8 cellular contexts compared by ENCODE assay signal in the genomic region with DNA sequence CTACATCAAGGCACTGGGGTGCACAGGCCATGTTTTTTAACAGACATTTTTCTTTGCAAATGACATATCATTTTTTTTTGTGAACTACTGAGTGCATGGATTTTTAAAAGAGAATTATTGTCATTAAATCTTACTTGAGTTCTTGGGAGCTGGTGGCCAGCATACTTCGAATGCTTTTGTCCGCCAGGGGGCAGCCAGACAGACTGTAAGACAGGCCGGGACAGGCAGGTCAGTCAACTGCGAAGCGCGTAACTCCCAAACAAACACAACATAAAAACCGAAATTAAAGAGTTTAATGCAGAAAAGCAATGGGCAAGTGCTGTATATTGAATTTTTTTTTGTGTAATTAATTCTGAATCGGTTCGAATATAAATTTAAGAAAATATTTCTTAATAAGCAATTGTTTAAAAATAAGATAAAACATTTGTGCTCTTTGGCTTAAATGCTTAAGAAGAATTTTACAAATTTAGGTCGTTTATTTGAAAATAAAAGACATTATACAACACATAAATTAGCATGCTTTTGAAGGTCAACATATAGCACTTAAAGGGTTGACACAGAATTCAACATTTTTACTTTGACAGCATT.
DNase-seq lines count a peak whose midpoint lies in the region; ATAC-seq and TF ChIP-seq lines count a peak whose summit lies in the region.

No MANE protein-coding gene starts in this region.

- no peaks in the 10 kb centered on the region for H4K20me1 ChIP-seq in OCI-LY3 (ENCODE audit: insufficient read depth, low read length)
- H4K20me1 ChIP-seq in hepatocyte (ENCODE audit: insufficient read depth, poor library complexity, severe bottlenecking), result no peaks in the 10 kb centered on the region

- H3K27ac ChIP-seq in OCI-LY3 (ENCODE audit: low read length) (no peak overlapping the region), adrenal gland (no peak overlapping the region), hepatocyte (no peak overlapping the region), spleen (no peak overlapping the region)
- no peak overlapping the region for H3K27ac ChIP-seq in effector memory CD4-positive, alpha-beta T cell (ENCODE audit: insufficient read depth, low read length, poor library complexity, severe bottlenecking)

- ATAC-seq in GM21526 (IDR thresholded peaks at IDR 0.05; ENCODE audit: low FRiP score, unreplicated experiment), result peak; percentile 76

- DNase-seq in Caco-2 (peak; percentile 57 to 69), adrenal gland (peak; percentile 30 to 86 (median 55)), hepatocyte (ENCODE audit: low spot score) (peak; percentile 88), spleen (no peak), HCEC 1CT (no peak)
- no peak for DNase-seq in effector memory CD4-positive, alpha-beta T cell

- CTCF ChIA-PET in Caco-2 (lab: Charles Lee), result interaction anchor here (1.0 to 1.5 kb wide), 2 partner anchors 12 to 14 kb away, joined by 4 read pairs; no protein-coding TSS in a partner anchor

- H3K27me3 ChIP-seq in Caco-2 (replicated peaks; ENCODE audit: control insufficient read depth, insufficient read depth, low read length) (no peaks in the 10 kb centered on the region), OCI-LY3 (ENCODE audit: low read depth, low read length) (peaks cover 38% of the 10 kb centered on the region), adrenal gland (no peaks in the 10 kb centered on the region), hepatocyte (no peaks in the 10 kb centered on the region), spleen (replicated peaks in 1 of 7) (peaks cover 0 to 15% (median 0%) of the 10 kb centered on the region in 7 donors)
- H3K27me3 ChIP-seq in effector memory CD4-positive, alpha-beta T cell (replicated peaks; ENCODE audit: control insufficient read depth, insufficient read depth, low read length, poor library complexity, severe bottlenecking), result no peaks in the 10 kb centered on the region

- no peak for TF ChIP-seq POLR2A in adrenal gland (IDR thresholded peaks at IDR 0.05)
- no peak for TF ChIP-seq POLR2A in spleen (IDR thresholded peaks at IDR 0.05)

- no peaks in the 10 kb centered on the region for H3K9me3 Mint-ChIP-seq in Caco-2 (ENCODE audit: unreplicated experiment)

- TF ChIP-seq CTCF in Caco-2 (IDR thresholded peaks at IDR 0.05; ENCODE audit: insufficient read depth in 1 of 2, low read depth in 1 of 2, low read length in 1 of 2, severe bottlenecking in 1 of 2, unreplicated experiment in 1 of 2), result peak; percentile 71 to 81
- peak; percentile 77 for TF ChIP-seq CTCF in OCI-LY3 (IDR thresholded peaks at IDR 0.05; ENCODE audit: low read depth, low read length)
- peak in 5 of 6 experiments; percentile 11 to 58 (median 48) for TF ChIP-seq CTCF in adrenal gland (IDR thresholded peaks at IDR 0.05)
- TF ChIP-seq CTCF in hepatocyte (IDR thresholded peaks at IDR 0.05; ENCODE audit: poor library complexity), result peak; percentile 83
- peak in 10 of 11 experiments; percentile 6 to 76 (median 54) for TF ChIP-seq CTCF in spleen (IDR thresholded peaks at IDR 0.05 in 8 of 11, conservative IDR thresholded peaks at IDR 0.05 in 3 of 11)

- H3K36me3 ChIP-seq in Caco-2 (ENCODE audit: control insufficient read depth, insufficient read depth, low read length), result no peaks in the 10 kb centered on the region
- no peaks in the 10 kb centered on the region for H3K36me3 ChIP-seq in OCI-LY3 (replicated peaks; ENCODE audit: low read depth, low read length)
- H3K36me3 ChIP-seq in adrenal gland (replicated peaks in 1 of 2), result no peaks in the 10 kb centered on the region
- H3K36me3 ChIP-seq in hepatocyte (replicated peaks; ENCODE audit: insufficient read depth, low read depth), result no peaks in the 10 kb centered on the region
- no peaks in the 10 kb centered on the region for H3K36me3 ChIP-seq in spleen
- H3K36me3 ChIP-seq in effector memory CD4-positive, alpha-beta T cell (ENCODE audit: control insufficient read depth, insufficient read depth, low read length), result no peaks in the 10 kb centered on the region

- no peaks in the 10 kb centered on the region for H3K4me1 Mint-ChIP-seq in Caco-2 (ENCODE audit: low read depth, unreplicated experiment)

- H3K4me2 ChIP-seq in OCI-LY3 (ENCODE audit: low read length) (no peak overlapping the region), hepatocyte (no peak overlapping the region)

- H3K9me2 ChIP-seq in hepatocyte (replicated peaks; ENCODE audit: insufficient read depth), result no peaks in the 10 kb centered on the region

- WGBS in adrenal gland, 4 donors, result 20 to 26% (median 26%) methylated on average over 10 of the region's 10 CpGs
- 12% methylated on average over 10 of the region's 10 CpGs for WGBS in hepatocyte (ENCODE audit: low lambda C conversion rate, missing lambda C conversion rate)
- WGBS in spleen, 5 donors, result 21 to 27% (median 22%) methylated on average over 10 of the region's 10 CpGs

- H3K9me3 ChIP-seq in Caco-2, result no peaks in the 10 kb centered on the region
- H3K9me3 ChIP-seq in OCI-LY3 (ENCODE audit: insufficient read depth, low read length), result no peaks in the 10 kb centered on the region
- H3K9me3 ChIP-seq in adrenal gland (replicated peaks in 1 of 3), result no peaks in the 10 kb centered on the region
- no peaks in the 10 kb centered on the region for H3K9me3 ChIP-seq in hepatocyte (ENCODE audit: low read depth)
- no peaks in the 10 kb centered on the region for H3K9me3 ChIP-seq in spleen
- H3K9me3 ChIP-seq in effector memory CD4-positive, alpha-beta T cell (ENCODE audit: control insufficient read depth, low read length), result no peaks in the 10 kb centered on the region

- no peak overlapping the region for H3K4me3 ChIP-seq in Caco-2 (ENCODE audit: low read depth, low read length)
- no peak overlapping the region for H3K4me3 ChIP-seq in OCI-LY3 (ENCODE audit: low read length)
- no peak overlapping the region for H3K4me3 ChIP-seq in adrenal gland
- H3K4me3 ChIP-seq in hepatocyte, result no peak overlapping the region
- no peak overlapping the region for H3K4me3 ChIP-seq in spleen
- no peak overlapping the region for H3K4me3 ChIP-seq in effector memory CD4-positive, alpha-beta T cell (ENCODE audit: insufficient read depth, low read depth, low read length, poor library complexity, severe bottlenecking)

- H2AFZ ChIP-seq in OCI-LY3 (ENCODE audit: low read depth, low read length) (no peak overlapping the region), hepatocyte (no peak overlapping the region)

- no TSS peak for BruUV-seq in Caco-2 (replicated peaks; lab: Mats Ljungman, UMichigan)

- H3K9ac ChIP-seq in OCI-LY3 (ENCODE audit: low read length), result no peak overlapping the region

- no peak overlapping the region for H3K4me3 Mint-ChIP-seq in Caco-2 (ENCODE audit: unreplicated experiment)

- H3K27me3 Mint-ChIP-seq in Caco-2 (ENCODE audit: insufficient read depth, unreplicated experiment), result peaks cover 16% of the 10 kb centered on the region

- POLR2A ChIA-PET in Caco-2 (lab: Charles Lee), result no interaction called here

- no peak overlapping the region for H3K27ac Mint-ChIP-seq in Caco-2 (ENCODE audit: unreplicated experiment)

- H3K4me1 ChIP-seq in Caco-2 (no peaks in the 10 kb centered on the region), OCI-LY3 (ENCODE audit: low read length) (no peaks in the 10 kb centered on the region), adrenal gland (replicated peaks in 1 of 2) (no peaks in the 10 kb centered on the region), hepatocyte (ENCODE audit: insufficient read depth) (no peaks in the 10 kb centered on the region), spleen (no peaks in the 10 kb centered on the region)
- H3K4me1 ChIP-seq in effector memory CD4-positive, alpha-beta T cell (ENCODE audit: control insufficient read depth, insufficient read depth, low read length, poor library complexity, severe bottlenecking), result no peaks in the 10 kb centered on the region

- H3K79me2 ChIP-seq in OCI-LY3 (ENCODE audit: low read length) (no peaks in the 10 kb centered on the region), hepatocyte (no peaks in the 10 kb centered on the region)

- intact Hi-C loops in Caco-2 (cut with micrococcal nuclease; ENCODE audit: unreplicated experiment) (loop anchor here (2.0 kb wide), 1 partner anchor 406 kb away; no protein-coding TSS in a partner anchor), adrenal gland (cut with DNase I) (no loop called here), spleen (cut with DNase I; ENCODE audit: low total_unique reads) (no loop called here)

- H3K36me3 Mint-ChIP-seq in Caco-2 (ENCODE audit: insufficient read depth, unreplicated experiment), result no peaks in the 10 kb centered on the region

Comparison
In these comparisons a context has a peak if more than half of its experiments do, and no peak if none do; other contexts are left out.
1. DNase-seq: peak in Caco-2 (2 of 2), adrenal gland (7 of 7) and hepatocyte (single experiment); none in spleen (single experiment), effector memory CD4-positive, alpha-beta T cell (0 of 3) and HCEC 1CT (single experiment).
2. Peak in every context shown above with its lines, with median percentiles within 50 percentile points of each other: CTCF ChIP-seq.